Comparison of ENCODE assay signal across 12 cellular contexts in genomic region chr15:82128401-82129143, GRCh38.
DNase-seq lines count a peak whose midpoint lies in the region; ATAC-seq, FAIRE-seq and TF ChIP-seq lines count a peak whose summit lies in the region.
"Had no signal": no experiment of that assay in that cellular context is flagged by ENCODE, and none has a peak within 500 bp of the region (broad histone marks: within the 10 kb centered on the region; RNA-seq: fewer than 3 reads in every experiment).

No MANE protein-coding gene starts in this region.

- H3K14ac ChIP-seq in IMR-90 (replicated peaks; ENCODE audit: low read depth, low read length) = peak overlapping the region; percentile 70

- H3K9me1 ChIP-seq in IMR-90 (ENCODE audit: insufficient read depth, low read length) = peaks cover 27% of the 10 kb centered on the region

- no peak for TF ChIP-seq CTCF in liver (IDR thresholded peaks at IDR 0.05; ENCODE audit: low read depth, low read length, missing input control)
- TF ChIP-seq CTCF in HepG2 (CRISPR knock-in tag; IDR thresholded peaks at IDR 0.05) = no peak
- no peak for TF ChIP-seq CTCF in IMR-90 (conservative IDR thresholded peaks at IDR 0.05; ENCODE audit: low read depth, low read length)
- no peak for TF ChIP-seq CTCF in GM12878 (IDR thresholded peaks at IDR 0.05 in 2 of 3, conservative IDR thresholded peaks at IDR 0.05 in 1 of 3; ENCODE audit: control insufficient read depth in 2 of 3, extremely low read depth in 1 of 3, insufficient read depth in 1 of 3, low read depth in 3 of 3, low read length in 3 of 3)
- TF ChIP-seq CTCF in vagina (IDR thresholded peaks at IDR 0.05) = no peak
- TF ChIP-seq CTCF in WERI-Rb-1 (IDR thresholded peaks at IDR 0.05; ENCODE audit: low read depth, low read length) = no peak

- POLR2A ChIA-PET in HepG2 (lab: Yijun Ruan, JAX) (no interaction called here), IMR-90 (lab: Charles Lee; ENCODE audit: unreplicated experiment) (no interaction called here), GM12878 (lab: Charles Lee) (no interaction called here)

- RAD21 ChIA-PET in GM12878 (lab: Charles Lee; ENCODE audit: unreplicated experiment) = no interaction called here

- peaks cover 0 to 6% of the 10 kb centered on the region in 2 donors for H3K4me1 Mint-ChIP-seq in effector memory CD8-positive, alpha-beta T cell (ENCODE audit: low read depth in 2 of 2)
- H3K4me1 Mint-ChIP-seq: GM23338 had no signal

- H3K56ac ChIP-seq in IMR-90 (ENCODE audit: extremely low read depth, insufficient read depth, low read length) = peak overlapping the region; percentile 44; the same call in 1 of the 2 replicates

- peak overlapping the region; percentile 85 for H2BK120ac ChIP-seq in IMR-90 (ENCODE audit: low read depth, low read length)

- TF ChIP-seq RAD21 in liver (IDR thresholded peaks at IDR 0.05) = no peak
- TF ChIP-seq RAD21 in HepG2 (CRISPR knock-in tag; IDR thresholded peaks at IDR 0.05) = no peak
- no peak for TF ChIP-seq RAD21 in IMR-90 (IDR thresholded peaks at IDR 0.05; ENCODE audit: low read length)
- TF ChIP-seq RAD21 in GM12878 (IDR thresholded peaks at IDR 0.05; ENCODE audit: insufficient read depth, low read depth, low read length) = no peak

- peak overlapping the region; percentile 75 for H3K4ac ChIP-seq in IMR-90 (ENCODE audit: low read depth, low read length)

- H3K27ac Mint-ChIP-seq in effector memory CD8-positive, alpha-beta T cell = no peak overlapping the region
- H3K27ac Mint-ChIP-seq: GM23338, progenitor cell of endocrine pancreas had no signal

- H2BK20ac ChIP-seq in IMR-90 (ENCODE audit: low read depth, low read length) = peak overlapping the region; percentile 76

- peak overlapping the region; percentile 95 for H2BK5ac ChIP-seq in IMR-90 (ENCODE audit: low read depth, low read length, poor library complexity, severe bottlenecking)

- SMC1A ChIA-PET in GM12878 (lab: Charles Lee; ENCODE audit: uncharacterized antibody, unreplicated experiment) = interaction anchor here (1.2 kb wide), 1 partner anchor 10 kb away, joined by 4 read pairs; no protein-coding TSS in a partner anchor

- H4K91ac ChIP-seq in IMR-90 (ENCODE audit: insufficient read depth, low read depth, low read length) = peak overlapping the region; percentile 92

- in situ Hi-C loops in HepG2 (cut with HindIII; ENCODE audit: extremely low pct_ligation_motif_present, low pct_unique_long_range_greater_than_20kb) = no loop called here
- in situ Hi-C loops in IMR-90 (cut with MboI; ENCODE audit: low sequenced_read_pairs) = no loop called here
- in situ Hi-C loops in GM12878 (cut with MboI) = no loop called here

- H4K20me1 ChIP-seq in HepG2 (ENCODE audit: insufficient read depth, low read length) = no peaks in the 10 kb centered on the region
- H4K20me1 ChIP-seq in IMR-90 (ENCODE audit: insufficient read depth, low read length) = no peaks in the 10 kb centered on the region
- no peaks in the 10 kb centered on the region for H4K20me1 ChIP-seq in GM12878 (ENCODE audit: control insufficient read depth, insufficient read depth)

- H3K27me3 ChIP-seq in liver (ENCODE audit: control insufficient read depth in 4 of 4, insufficient read depth in 4 of 4, low read length in 3 of 4) (no peaks in the 10 kb centered on the region), HepG2 (ENCODE audit: control insufficient read depth in 1 of 2, insufficient read depth in 2 of 2, low read length in 2 of 2) (no peaks in the 10 kb centered on the region), IMR-90 (ENCODE audit: control insufficient read depth, insufficient read depth, low read length) (no peaks in the 10 kb centered on the region), GM12878 (replicated peaks in 1 of 2; ENCODE audit: control insufficient read depth in 2 of 2, insufficient read depth in 2 of 2, low read length in 1 of 2) (no peaks in the 10 kb centered on the region), vagina (no peaks in the 10 kb centered on the region), WERI-Rb-1 (ENCODE audit: insufficient read depth, low read depth, severe bottlenecking) (no peaks in the 10 kb centered on the region)

- BruUV-seq in HepG2 (replicated peaks; lab: Mats Ljungman, UMichigan) (no TSS peak), IMR-90 (replicated peaks; lab: Mats Ljungman, UMichigan) (no TSS peak), GM12878 (replicated peaks; lab: Mats Ljungman, UMichigan) (no TSS peak)

- TF ChIP-seq EP300 in HepG2 (IDR thresholded peaks at IDR 0.05; ENCODE audit: low read depth in 2 of 2, low read length in 2 of 2) = no peak
- no peak for TF ChIP-seq EP300 in HepG2 (CRISPR knock-in tag; IDR thresholded peaks at IDR 0.05; ENCODE audit: borderline replicate concordance)
- no peak for TF ChIP-seq EP300 in GM12878 (IDR thresholded peaks at IDR 0.05; ENCODE audit: borderline replicate concordance in 1 of 2, control insufficient read depth in 1 of 2, low read depth in 2 of 2, low read length in 2 of 2)

- H2BK15ac ChIP-seq in IMR-90 (ENCODE audit: low read depth, low read length) = peak overlapping the region; percentile 93

- peak overlapping the region; percentile 95 for H3K18ac ChIP-seq in IMR-90 (ENCODE audit: low read depth, low read length)

- H3K9me3 ChIP-seq in liver (ENCODE audit: control insufficient read depth in 4 of 4, low read length in 3 of 4) (no peaks in the 10 kb centered on the region), HepG2 (ENCODE audit: low read length) (no peaks in the 10 kb centered on the region), IMR-90 (ENCODE audit: control insufficient read depth, insufficient read depth, low read length) (no peaks in the 10 kb centered on the region), GM12878 (replicated peaks; ENCODE audit: control insufficient read depth, insufficient read depth, low read length) (no peaks in the 10 kb centered on the region), vagina (no peaks in the 10 kb centered on the region), WERI-Rb-1 (ENCODE audit: severe bottlenecking) (no peaks in the 10 kb centered on the region)

- peak overlapping the region; percentile 20 to 31 for H3K27ac ChIP-seq in liver (ENCODE audit: low read depth in 1 of 2, low read length in 2 of 2)
- H3K27ac ChIP-seq in HepG2 (ENCODE audit: extremely low read length, insufficient read depth, low read length) = no peak overlapping the region
- peak overlapping the region; percentile 29; the same call in 1 of the 2 replicates for H3K27ac ChIP-seq in IMR-90 (ENCODE audit: insufficient read depth, low read length)
- no peak overlapping the region for H3K27ac ChIP-seq in GM12878 (ENCODE audit: control insufficient read depth, insufficient read depth)
- peak overlapping the region; percentile 33 for H3K27ac ChIP-seq in vagina
- no peak overlapping the region for H3K27ac ChIP-seq in WERI-Rb-1

- H3K9me3 Mint-ChIP-seq in effector memory CD8-positive, alpha-beta T cell = no peaks in the 10 kb centered on the region
- H3K9me3 Mint-ChIP-seq: GM23338 had no signal

- H4K5ac ChIP-seq in IMR-90 (ENCODE audit: low read depth, low read length) = peak overlapping the region; percentile 93

- H2AK9ac ChIP-seq in IMR-90 (replicated peaks; ENCODE audit: low read depth, low read length, poor library complexity) = peak overlapping the region; percentile 72

- no peak overlapping the region for H3K4me3 Mint-ChIP-seq in effector memory CD8-positive, alpha-beta T cell
- H3K4me3 Mint-ChIP-seq: GM23338 had no signal

- CTCF ChIA-PET in HepG2 (lab: Yijun Ruan, JAX; ENCODE audit: low intra/inter-chr PET ratio, low total read pairs) = no interaction called here
- CTCF ChIA-PET in IMR-90 (lab: Yijun Ruan, JAX) = no interaction called here
- CTCF ChIA-PET in GM12878 (lab: Yijun Ruan, JAX) = interaction anchor here (1.0 to 2.6 kb wide), 3 partner anchors 12 to 20 kb away, joined by 5 to 12 read pairs (median 8); no protein-coding TSS in a partner anchor

- H3K79me2 ChIP-seq in HepG2 (ENCODE audit: insufficient read depth, low read length) = no peaks in the 10 kb centered on the region
- H3K79me2 ChIP-seq in GM12878 (ENCODE audit: control insufficient read depth, insufficient read depth, low read length) = no peaks in the 10 kb centered on the region

- H3K27me3 Mint-ChIP-seq in effector memory CD8-positive, alpha-beta T cell = no peaks in the 10 kb centered on the region
- H3K27me3 Mint-ChIP-seq: progenitor cell of endocrine pancreas had no signal

- peaks cover 26% of the 10 kb centered on the region for H3K36me3 Mint-ChIP-seq in effector memory CD8-positive, alpha-beta T cell (ENCODE audit: insufficient read depth)

- H3K4me2 ChIP-seq in HepG2 (ENCODE audit: low read depth, low read length) (no peak overlapping the region), IMR-90 (ENCODE audit: low read depth, low read length) (no peak overlapping the region; the same call in 1 of the 2 replicates), GM12878 (ENCODE audit: control insufficient read depth, insufficient read depth) (no peak overlapping the region)
- H3K4me2 ChIP-seq: GM23338 had no signal

- TF ChIP-seq POLR2A in HepG2 (IDR thresholded peaks at IDR 0.05; ENCODE audit: insufficient read depth in 1 of 2, low read depth in 2 of 2, low read length in 2 of 2) (no peak), IMR-90 (IDR thresholded peaks at IDR 0.05; ENCODE audit: low read depth, low read length) (no peak), GM12878 (IDR thresholded peaks at IDR 0.05; ENCODE audit: low read depth, low read length) (no peak), vagina (IDR thresholded peaks at IDR 0.05) (no peak)

- H3K4me3 ChIP-seq in liver (ENCODE audit: low read depth in 1 of 3, low read length in 3 of 3) = no peak overlapping the region
- H3K4me3 ChIP-seq in HepG2 (replicated peaks in 1 of 3; ENCODE audit: insufficient read depth in 1 of 3, low read depth in 2 of 3, low read length in 3 of 3) = no peak overlapping the region
- no peak overlapping the region for H3K4me3 ChIP-seq in IMR-90 (ENCODE audit: insufficient read depth, low read depth, low read length)
- H3K4me3 ChIP-seq in GM12878 = no peak overlapping the region
- no peak overlapping the region for H3K4me3 ChIP-seq in vagina
- H3K4me3 ChIP-seq in WERI-Rb-1 (ENCODE audit: low read depth, low read length) = no peak overlapping the region
- H3K4me3 ChIP-seq: GM23338 had no signal

- H3K36me3 ChIP-seq in liver (ENCODE audit: control insufficient read depth in 4 of 4, insufficient read depth in 3 of 4, low read depth in 1 of 4, low read length in 3 of 4) = no peaks in the 10 kb centered on the region
- peaks cover 0 to 13% of the 10 kb centered on the region in 2 experiments; a peak in 1 of 5 replicates for H3K36me3 ChIP-seq in HepG2 (replicated peaks in 1 of 2; ENCODE audit: control insufficient read depth in 1 of 2, insufficient read depth in 2 of 2, low read length in 2 of 2)
- H3K36me3 ChIP-seq in IMR-90 (ENCODE audit: control insufficient read depth, insufficient read depth, low read length) = no peaks in the 10 kb centered on the region
- peaks cover 0 to 2% of the 10 kb centered on the region in 2 experiments; a peak in 3 of 4 replicates for H3K36me3 ChIP-seq in GM12878 (ENCODE audit: control insufficient read depth in 2 of 2, insufficient read depth in 2 of 2, low read length in 1 of 2)
- no peaks in the 10 kb centered on the region for H3K36me3 ChIP-seq in vagina
- H3K36me3 ChIP-seq in WERI-Rb-1 = peaks cover 4% of the 10 kb centered on the region; the same call in 1 of the 2 replicates

- intact Hi-C loops in HepG2 (cut with micrococcal nuclease; ENCODE audit: unreplicated experiment) = no loop called here
- intact Hi-C loops in IMR-90 (cut with micrococcal nuclease) = no loop called here
- intact Hi-C loops in GM12878 (cut with micrococcal nuclease; ENCODE audit: unreplicated experiment) = no loop called here
- intact Hi-C loops in vagina (cut with DNase I) = no loop called here

- H3K4me1 ChIP-seq in liver (ENCODE audit: control insufficient read depth in 4 of 4, insufficient read depth in 4 of 4, low read length in 3 of 4) = peaks cover 15 to 52% (median 40%) of the 10 kb centered on the region in 4 donors
- peaks cover 7% of the 10 kb centered on the region; the same call in 1 of the 2 replicates for H3K4me1 ChIP-seq in HepG2 (ENCODE audit: insufficient read depth, low read length)
- peaks cover 26% of the 10 kb centered on the region for H3K4me1 ChIP-seq in IMR-90 (ENCODE audit: control insufficient read depth, insufficient read depth, low read length)
- peaks cover 7% of the 10 kb centered on the region; the same call in 1 of the 2 replicates for H3K4me1 ChIP-seq in GM12878 (ENCODE audit: control insufficient read depth, insufficient read depth, low read length)
- H3K4me1 ChIP-seq in vagina = peaks cover 9% of the 10 kb centered on the region

- H4K8ac ChIP-seq in IMR-90 (ENCODE audit: low read depth in 2 of 2, low read length in 2 of 2) = peak overlapping the region; percentile 68 to 79

- H3K9ac ChIP-seq in liver (ENCODE audit: low read depth in 1 of 2, low read length in 2 of 2) = no peak overlapping the region
- no peak overlapping the region for H3K9ac ChIP-seq in HepG2 (ENCODE audit: insufficient read depth, low read depth, low read length)
- no peak overlapping the region for H3K9ac ChIP-seq in IMR-90 (ENCODE audit: low read depth, low read length)
- H3K9ac ChIP-seq in GM12878 (ENCODE audit: control insufficient read depth, insufficient read depth, low read length) = no peak overlapping the region

- ATAC-seq in HepG2 (no peak), IMR-90 (ENCODE audit: low read depth) (no peak), GM12878 (peak; percentile 66)
- no peak for ATAC-seq in effector memory CD8-positive, alpha-beta T cell (replicated peaks)
- ATAC-seq: GM23338 had no signal

- FAIRE-seq in HepG2 (lab: Jason Lieb, UNC) (no peak), GM12878 (lab: Jason Lieb, UNC) (no peak)
- FAIRE-seq: TTC549 had no signal

- WGBS in liver = 29% methylated on average over 5 of the region's 5 CpGs
- 90% methylated on average over 5 of the region's 5 CpGs for WGBS in HepG2 (ENCODE audit: low lambda C conversion rate)
- WGBS in IMR-90 (ENCODE audit: extremely low coverage in 2 of 2, insufficient read length in 1 of 2), 2 experiments = 43% methylated on average over 1 of the region's 5 CpGs; no CpG with 5 or more reads in 1 of the 2 experiments
- 48% methylated on average over 5 of the region's 5 CpGs for WGBS in GM12878 (ENCODE audit: insufficient coverage, insufficient replicate concordance, low lambda C conversion rate, missing lambda C conversion rate)

- dilution Hi-C loops in IMR-90 (cut with HindIII; ENCODE audit: low sequenced_read_pairs, unreplicated experiment) = no loop called here

- peak overlapping the region; percentile 73 for H2AK5ac ChIP-seq in IMR-90 (ENCODE audit: low read depth, low read length)

- H3K23ac ChIP-seq in IMR-90 (ENCODE audit: low read depth, low read length) = peak overlapping the region; percentile 66

- DNase-seq in HepG2 (ENCODE audit: low spot score) (no peak), IMR-90 (peak; percentile 56), GM12878 (ENCODE audit: low read depth, low spot score) (no peak), vagina (ENCODE audit: extremely low spot score in 2 of 2) (no peak), WERI-Rb-1 (no peak), NCI-H187 treated with DMSO at 0.1 percent for 48 hours (lab: John Stamatoyannopoulos, UW) (no peak)
- no peak for DNase-seq in effector memory CD8-positive, alpha-beta T cell
- DNase-seq: NCI-H774 had no signal

- no peak overlapping the region for H2AFZ ChIP-seq in HepG2 (ENCODE audit: low read length)
- H2AFZ ChIP-seq in IMR-90 (replicated peaks; ENCODE audit: low read length, poor library complexity) = peak overlapping the region; percentile 6
- no peak overlapping the region for H2AFZ ChIP-seq in GM12878 (ENCODE audit: control insufficient read depth, low read depth, low read length)
- H2AFZ ChIP-seq: GM23338 had no signal

- peaks cover 5 to 28% of the 10 kb centered on the region in 2 experiments; a peak in 3 of 4 replicates for H3K79me1 ChIP-seq in IMR-90 (ENCODE audit: low read depth in 1 of 2, low read length in 2 of 2)

Comparison
In these comparisons a context has a peak if more than half of its experiments do, and no peak if none do; other contexts are left out.
1. H3K27ac ChIP-seq: peak in liver (2 of 2), IMR-90 (single experiment) and vagina (single experiment); none in HepG2 (single experiment), GM12878 (single experiment) and WERI-Rb-1 (single experiment).